In the genomic region with DNA sequence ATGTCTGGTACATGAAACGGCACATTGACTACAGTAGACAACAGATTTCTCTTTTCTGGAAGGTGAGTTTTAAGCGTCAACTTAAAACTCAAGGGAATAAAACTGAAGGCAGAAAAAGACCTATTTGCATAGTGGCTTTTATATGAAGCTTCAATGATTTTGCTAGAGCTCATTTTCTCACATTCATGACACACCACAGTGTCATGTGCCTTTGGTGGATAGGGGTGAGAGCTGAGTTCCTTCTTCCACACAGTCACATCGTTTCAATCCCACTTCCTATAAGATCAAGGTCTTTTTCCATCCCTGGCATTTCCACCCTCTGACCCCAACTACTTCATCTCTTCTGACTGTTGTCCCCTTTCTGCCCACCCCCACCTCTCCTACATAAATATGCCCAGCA, we compare ENCODE assay signal across 1 cellular context.
TF ChIP-seq lines count a peak whose summit lies in the region.

No MANE protein-coding gene starts in this region.

TF ChIP-seq in GM12878, 131 proteins besides CTCF, POLR2A, EP300 and RAD21 (continued from another document):
- TF ChIP-seq RB1 (IDR thresholded peaks at IDR 0.05; ENCODE audit: borderline replicate concordance) (no peak), MYC (IDR thresholded peaks at IDR 0.05; ENCODE audit: insufficient read depth, insufficient read length, insufficient replicate concordance, low read length, severe bottlenecking) (no peak), ZNF207 (IDR thresholded peaks at IDR 0.05; ENCODE audit: borderline replicate concordance) (no peak), RBBP5 (conservative IDR thresholded peaks at IDR 0.05) (no peak), LARP7 (IDR thresholded peaks at IDR 0.05) (no peak), BHLHE40 (IDR thresholded peaks at IDR 0.05; ENCODE audit: borderline replicate concordance in 1 of 2, low read depth in 2 of 2, low read length in 1 of 2) (peak; percentile 93 to 95), ASH2L (IDR thresholded peaks at IDR 0.05; ENCODE audit: borderline replicate concordance, low read depth) (no peak), SMAD5 (IDR thresholded peaks at IDR 0.05; ENCODE audit: low read depth) (no peak)
- TF ChIP-seq, protein P1, sequence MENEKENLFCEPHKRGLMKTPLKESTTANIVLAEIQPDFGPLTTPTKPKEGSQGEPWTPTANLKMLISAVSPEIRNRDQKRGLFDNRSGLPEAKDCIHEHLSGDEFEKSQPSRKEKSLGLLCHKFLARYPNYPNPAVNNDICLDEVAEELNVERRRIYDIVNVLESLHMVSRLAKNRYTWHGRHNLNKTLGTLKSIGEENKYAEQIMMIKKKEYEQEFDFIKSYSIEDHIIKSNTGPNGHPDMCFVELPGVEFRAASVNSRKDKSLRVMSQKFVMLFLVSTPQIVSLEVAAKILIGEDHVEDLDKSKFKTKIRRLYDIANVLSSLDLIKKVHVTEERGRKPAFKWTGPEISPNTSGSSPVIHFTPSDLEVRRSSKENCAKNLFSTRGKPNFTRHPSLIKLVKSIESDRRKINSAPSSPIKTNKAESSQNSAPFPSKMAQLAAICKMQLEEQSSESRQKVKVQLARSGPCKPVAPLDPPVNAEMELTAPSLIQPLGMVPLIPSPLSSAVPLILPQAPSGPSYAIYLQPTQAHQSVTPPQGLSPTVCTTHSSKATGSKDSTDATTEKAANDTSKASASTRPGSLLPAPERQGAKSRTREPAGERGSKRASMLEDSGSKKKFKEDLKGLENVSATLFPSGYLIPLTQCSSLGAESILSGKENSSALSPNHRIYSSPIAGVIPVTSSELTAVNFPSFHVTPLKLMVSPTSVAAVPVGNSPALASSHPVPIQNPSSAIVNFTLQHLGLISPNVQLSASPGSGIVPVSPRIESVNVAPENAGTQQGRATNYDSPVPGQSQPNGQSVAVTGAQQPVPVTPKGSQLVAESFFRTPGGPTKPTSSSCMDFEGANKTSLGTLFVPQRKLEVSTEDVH (IDR thresholded peaks at IDR 0.05; ENCODE audit: low read depth, partially characterized antibody) = no peak
- TF ChIP-seq, protein P2, sequence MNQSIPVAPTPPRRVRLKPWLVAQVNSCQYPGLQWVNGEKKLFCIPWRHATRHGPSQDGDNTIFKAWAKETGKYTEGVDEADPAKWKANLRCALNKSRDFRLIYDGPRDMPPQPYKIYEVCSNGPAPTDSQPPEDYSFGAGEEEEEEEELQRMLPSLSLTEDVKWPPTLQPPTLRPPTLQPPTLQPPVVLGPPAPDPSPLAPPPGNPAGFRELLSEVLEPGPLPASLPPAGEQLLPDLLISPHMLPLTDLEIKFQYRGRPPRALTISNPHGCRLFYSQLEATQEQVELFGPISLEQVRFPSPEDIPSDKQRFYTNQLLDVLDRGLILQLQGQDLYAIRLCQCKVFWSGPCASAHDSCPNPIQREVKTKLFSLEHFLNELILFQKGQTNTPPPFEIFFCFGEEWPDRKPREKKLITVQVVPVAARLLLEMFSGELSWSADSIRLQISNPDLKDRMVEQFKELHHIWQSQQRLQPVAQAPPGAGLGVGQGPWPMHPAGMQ (IDR thresholded peaks at IDR 0.05; ENCODE audit: borderline replicate concordance) = no peak
